ENCODE assay signal across 8 cellular contexts in genomic region chr22:36384766-36385400, GRCh38. TPM values are rescaled to one million over a fixed set of nuclear protein-coding genes. Genes with fewer than 3 reads are reported as not detected.
DNase-seq lines count a peak whose midpoint lies in the region; ATAC-seq, FAIRE-seq and TF ChIP-seq lines count a peak whose summit lies in the region.

No MANE protein-coding gene starts in this region.

- H3K79me2 ChIP-seq in endothelial cell of umbilical vein (ENCODE audit: control insufficient read depth, insufficient read depth, low read length) = peaks cover 76% of the 10 kb centered on the region

- no peak for ATAC-seq in HG03280 (IDR thresholded peaks at IDR 0.05; ENCODE audit: unreplicated experiment)
- ATAC-seq in GM21717 (IDR thresholded peaks at IDR 0.05; ENCODE audit: unreplicated experiment) = no peak

- DNase-seq in AG08395 (ENCODE audit: low spot score) (peak; percentile 25), H4 (ENCODE audit: low spot score) (peak; percentile 25), T-helper 9 cell (peak; percentile 36), endothelial cell of umbilical vein (ENCODE audit: low read depth, low spot score) (peak; percentile 67), neural crest cell (ENCODE audit: low read depth, low spot score) (peak; percentile 36), KG1 (lab: John Stamatoyannopoulos, UW) (no peak)

- intact Hi-C loops in endothelial cell of umbilical vein (cut with micrococcal nuclease) = loop anchor here (1.0 to 5.0 kb wide), 2 partner anchors 15 to 33 kb away; no protein-coding TSS in a partner anchor

- POLR2A ChIA-PET in endothelial cell of umbilical vein (lab: Charles Lee) = interaction anchor here (0.7 to 1.9 kb wide), 9 partner anchors 53 to 96 kb away, joined by 3 to 10 read pairs (median 4); no protein-coding TSS in a partner anchor

- CTCF ChIA-PET in endothelial cell of umbilical vein (lab: Charles Lee) = interaction anchor here (0.7 to 2.9 kb wide), 4 partner anchors 44 to 85 kb away, joined by 3 to 28 read pairs (median 6); no protein-coding TSS in a partner anchor

- H3K27me3 Mint-ChIP-seq in neural crest cell (ENCODE audit: low read depth) = no peaks in the 10 kb centered on the region

- peaks cover 41% of the 10 kb centered on the region for H3K4me1 Mint-ChIP-seq in neural crest cell

- FAIRE-seq in endothelial cell of umbilical vein (lab: Jason Lieb, UNC) = peak; percentile 86

- peak overlapping the region; percentile 88 for H3K27ac ChIP-seq in endothelial cell of umbilical vein (ENCODE audit: insufficient read depth, low read depth, low read length)

- no peaks in the 10 kb centered on the region for H3K9me3 Mint-ChIP-seq in neural crest cell

- peak overlapping the region; percentile 84 for H3K4me3 Mint-ChIP-seq in neural crest cell

- H3K36me3 ChIP-seq in endothelial cell of umbilical vein (ENCODE audit: control insufficient read depth in 2 of 2, extremely low read depth in 1 of 2, insufficient read depth in 2 of 2, low read length in 2 of 2) = peaks cover 5 to 9% of the 10 kb centered on the region in 2 experiments

- peak overlapping the region; percentile 98 for H3K9ac ChIP-seq in endothelial cell of umbilical vein (replicated peaks; ENCODE audit: extremely low read depth, insufficient read depth, low read length)

- dilution Hi-C loops in endothelial cell of umbilical vein (cut with MboI; ENCODE audit: extremely low pct_ligation_motif_present, low sequenced_read_pairs) = no loop called here

- no peaks in the 10 kb centered on the region for H3K27me3 ChIP-seq in endothelial cell of umbilical vein (ENCODE audit: control insufficient read depth in 2 of 2, insufficient read depth in 2 of 2, low read length in 2 of 2)

- peak overlapping the region; percentile 98 for H3K27ac Mint-ChIP-seq in neural crest cell (ENCODE audit: unreplicated experiment)

- H2AFZ ChIP-seq in endothelial cell of umbilical vein (ENCODE audit: low read depth, low read length) = no peak overlapping the region

- BruUV-seq in endothelial cell of umbilical vein (replicated peaks; lab: Mats Ljungman, UMichigan) = no TSS peak

- H3K9me3 ChIP-seq in endothelial cell of umbilical vein (replicated peaks; ENCODE audit: control insufficient read depth, insufficient read depth, low read length) = no peaks in the 10 kb centered on the region

- H4K20me1 ChIP-seq in endothelial cell of umbilical vein (replicated peaks; ENCODE audit: control insufficient read depth, extremely low read depth, insufficient read depth, low read length) = no peaks in the 10 kb centered on the region

- peak overlapping the region; percentile 95 to 99 (median 97) for H3K4me3 ChIP-seq in endothelial cell of umbilical vein (replicated peaks in 1 of 3; ENCODE audit: insufficient read depth in 1 of 3, low read depth in 1 of 3, low read length in 3 of 3)

- H3K4me2 ChIP-seq in endothelial cell of umbilical vein (ENCODE audit: insufficient read depth, low read length) = peak overlapping the region; percentile 93

- H3K9me1 ChIP-seq in endothelial cell of umbilical vein (replicated peaks; ENCODE audit: control insufficient read depth, extremely low read depth, insufficient read depth, low read length) = no peaks in the 10 kb centered on the region

- peak; percentile 66 for TF ChIP-seq POLR2A in endothelial cell of umbilical vein (IDR thresholded peaks at IDR 0.05; ENCODE audit: low read depth, low read length)

- peaks cover 6% of the 10 kb centered on the region for H3K36me3 Mint-ChIP-seq in neural crest cell (ENCODE audit: low read depth)

- H3K4me1 ChIP-seq in endothelial cell of umbilical vein (ENCODE audit: control insufficient read depth, extremely low read depth, insufficient read depth, low read length) = peaks cover 48% of the 10 kb centered on the region

- TF ChIP-seq CTCF in endothelial cell of umbilical vein (IDR thresholded peaks at IDR 0.05; ENCODE audit: extremely low read depth in 1 of 2, insufficient read depth in 1 of 2, low read depth in 1 of 2, low read length in 2 of 2) (no peak), neural crest cell (conservative IDR thresholded peaks at IDR 0.05) (no peak)

TF ChIP-seq in endothelial cell of umbilical vein, 7 proteins besides CTCF, POLR2A, EP300 and RAD21:
- TF ChIP-seq GATA2 (IDR thresholded peaks at IDR 0.05; ENCODE audit: insufficient read depth, insufficient read length, low read depth, low read length) (no peak), FOS (IDR thresholded peaks at IDR 0.05; ENCODE audit: borderline replicate concordance, insufficient read depth, low read length) (peak; percentile 18), MAX (IDR thresholded peaks at IDR 0.05; ENCODE audit: insufficient read depth, insufficient read length) (no peak), EZH2 (IDR thresholded peaks at IDR 0.05; ENCODE audit: borderline replicate concordance, low read depth, low read length, severe bottlenecking) (no peak)

RNA-seq across cellular contexts. Expression of gene MYH9, which starts 2.9 kb away (rescaled TPM):
- 57.5 and 82.9 TPM in 2 replicates for total RNA-seq in H4 (2014; rRNA removed; shearing (Covaris generic))
- total RNA-seq in endothelial cell of umbilical vein (1,331 and 1,413 TPM in 2 replicates), neural crest cell (160 and 171 TPM in 2 replicates)
- 157 and 188 TPM in 2 replicates for polyA plus RNA-seq in endothelial cell of umbilical vein
- 377 and 396 TPM in 2 replicates for polyA plus RNA-seq in endothelial cell of umbilical vein (2011; cell fraction: cytosol; rRNA removed)
- 759 and 766 TPM in 2 replicates for polyA plus RNA-seq in endothelial cell of umbilical vein (2011; cell fraction: nucleus; rRNA removed)
- 496 and 585 TPM in 2 replicates for polyA plus RNA-seq in endothelial cell of umbilical vein (2012)
- polyA minus RNA-seq in endothelial cell of umbilical vein = 1,176 and 1,679 TPM in 2 replicates
- polyA minus RNA-seq in endothelial cell of umbilical vein (2011; cell fraction: cytosol; rRNA and poly(A)+ RNA removed) = 42.9 TPM
- 498 and 877 TPM in 2 replicates for polyA minus RNA-seq in endothelial cell of umbilical vein (2011; cell fraction: nucleus; rRNA and poly(A)+ RNA removed)
